Comparison of ENCODE assay signal across 1 cellular context in the genomic region with DNA sequence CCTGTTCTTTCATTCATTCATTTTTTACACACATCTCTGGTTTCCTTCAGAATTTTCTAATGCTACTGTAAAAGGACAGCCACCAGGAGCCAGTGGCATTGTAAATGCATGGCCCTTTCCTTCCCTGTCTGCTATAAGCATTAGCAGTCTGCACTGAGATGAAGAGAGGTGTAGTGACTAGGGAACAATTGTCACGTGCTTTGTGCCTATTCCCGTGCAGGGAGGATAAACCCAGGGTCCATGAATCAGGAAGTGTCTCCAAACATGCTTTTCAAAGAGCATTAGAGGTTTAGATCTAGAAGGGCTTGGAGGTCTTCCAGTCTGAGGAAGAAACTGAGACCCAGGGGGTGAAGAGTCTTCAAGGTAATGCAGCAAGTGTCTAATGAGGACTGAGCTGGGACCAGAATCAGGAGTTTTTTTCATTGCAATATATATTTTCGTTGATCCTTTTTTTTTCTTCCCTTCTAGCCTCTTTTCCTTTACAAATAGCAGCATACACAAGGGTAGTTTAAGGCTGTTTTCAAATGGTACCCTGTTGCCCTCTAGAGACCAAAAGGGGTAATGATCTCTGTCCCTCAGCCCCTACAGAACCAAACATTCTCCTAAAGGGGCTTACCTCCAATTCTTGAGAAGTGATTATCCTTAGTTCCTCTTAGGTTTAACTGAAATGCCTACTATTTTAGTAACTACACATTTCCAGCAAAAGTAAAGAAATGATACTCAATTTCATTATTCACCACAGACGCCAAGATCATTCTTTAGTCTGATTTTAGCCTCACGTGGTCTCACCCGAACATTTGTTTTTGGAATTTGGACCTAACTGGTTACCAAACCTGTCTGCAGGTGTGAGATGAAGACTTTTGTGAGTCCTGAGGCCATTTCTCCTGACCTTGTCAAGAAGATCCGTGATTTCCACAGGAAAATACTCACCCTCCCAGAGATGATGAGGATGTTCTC.
TF ChIP-seq lines count a peak whose summit lies in the region.

No MANE protein-coding gene starts in this region.

TF ChIP-seq in HepG2, 621 proteins besides CTCF, POLR2A, EP300 and RAD21 (continued from another document):
- TF ChIP-seq, protein P1, sequence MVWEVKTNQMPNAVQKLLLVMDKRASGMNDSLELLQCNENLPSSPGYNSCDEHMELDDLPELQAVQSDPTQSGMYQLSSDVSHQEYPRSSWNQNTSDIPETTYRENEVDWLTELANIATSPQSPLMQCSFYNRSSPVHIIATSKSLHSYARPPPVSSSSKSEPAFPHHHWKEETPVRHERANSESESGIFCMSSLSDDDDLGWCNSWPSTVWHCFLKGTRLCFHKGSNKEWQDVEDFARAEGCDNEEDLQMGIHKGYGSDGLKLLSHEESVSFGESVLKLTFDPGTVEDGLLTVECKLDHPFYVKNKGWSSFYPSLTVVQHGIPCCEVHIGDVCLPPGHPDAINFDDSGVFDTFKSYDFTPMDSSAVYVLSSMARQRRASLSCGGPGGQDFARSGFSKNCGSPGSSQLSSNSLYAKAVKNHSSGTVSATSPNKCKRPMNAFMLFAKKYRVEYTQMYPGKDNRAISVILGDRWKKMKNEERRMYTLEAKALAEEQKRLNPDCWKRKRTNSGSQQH (CRISPR knock-in tag; IDR thresholded peaks at IDR 0.05; ENCODE audit: low read depth), result 0 out of 2 replicates have a peak, but pooled peaks have one; percentile 64
- no peak for TF ChIP-seq SMYD3 (CRISPR knock-in tag; IDR thresholded peaks at IDR 0.05)
- TF ChIP-seq, protein P2, sequence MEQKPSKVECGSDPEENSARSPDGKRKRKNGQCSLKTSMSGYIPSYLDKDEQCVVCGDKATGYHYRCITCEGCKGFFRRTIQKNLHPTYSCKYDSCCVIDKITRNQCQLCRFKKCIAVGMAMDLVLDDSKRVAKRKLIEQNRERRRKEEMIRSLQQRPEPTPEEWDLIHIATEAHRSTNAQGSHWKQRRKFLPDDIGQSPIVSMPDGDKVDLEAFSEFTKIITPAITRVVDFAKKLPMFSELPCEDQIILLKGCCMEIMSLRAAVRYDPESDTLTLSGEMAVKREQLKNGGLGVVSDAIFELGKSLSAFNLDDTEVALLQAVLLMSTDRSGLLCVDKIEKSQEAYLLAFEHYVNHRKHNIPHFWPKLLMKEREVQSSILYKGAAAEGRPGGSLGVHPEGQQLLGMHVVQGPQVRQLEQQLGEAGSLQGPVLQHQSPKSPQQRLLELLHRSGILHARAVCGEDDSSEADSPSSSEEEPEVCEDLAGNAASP (CRISPR knock-in tag; IDR thresholded peaks at IDR 0.05; ENCODE audit: borderline replicate concordance), result 0 out of 2 replicates have a peak, but pooled peaks have one; percentile 17
- no peak for TF ChIP-seq PPARG (CRISPR knock-in tag; conservative IDR thresholded peaks at IDR 0.05)
- TF ChIP-seq ZNF121 (CRISPR knock-in tag; IDR thresholded peaks at IDR 0.05), result no peak
- 0 out of 2 replicates have a peak, but pooled peaks have one; percentile 12 for TF ChIP-seq RARA (CRISPR knock-in tag; IDR thresholded peaks at IDR 0.05)
